ENCODE assay signal across 2 cellular contexts in genomic region chr19:46674416-46675178, GRCh38.
TF ChIP-seq lines count a peak whose summit lies in the region.

No MANE protein-coding gene starts in this region.

TF ChIP-seq in Ishikawa, 13 proteins besides CTCF, POLR2A, EP300 and RAD21:
- TF ChIP-seq CREB1 (IDR thresholded peaks at IDR 0.05; ENCODE audit: low read depth) (peak; percentile 93), REST (IDR thresholded peaks at IDR 0.05; ENCODE audit: low read depth) (no peak)

TF ChIP-seq in K562, 482 proteins besides CTCF, POLR2A, EP300 and RAD21 (continued from another document):
- TF ChIP-seq ELF4 (CRISPR knock-in tag; IDR thresholded peaks at IDR 0.05) (no peak), MAFG (tag; conservative IDR thresholded peaks at IDR 0.05) (no peak), NFYB (IDR thresholded peaks at IDR 0.05; ENCODE audit: extremely low read depth, insufficient read length) (peak; percentile 68), CREM (IDR thresholded peaks at IDR 0.05; ENCODE audit: low read depth) (peak; percentile 70), FOSL1 (tag; conservative IDR thresholded peaks at IDR 0.05) (no peak), ZNF263 (CRISPR knock-in tag; IDR thresholded peaks at IDR 0.05; ENCODE audit: borderline replicate concordance) (0 out of 2 replicates have a peak, but pooled peaks have one; percentile 3), CREB1 (IDR thresholded peaks at IDR 0.05) (no peak), CREB1 (CRISPR knock-in tag; IDR thresholded peaks at IDR 0.05) (peak; percentile 53; the same call in 1 of the 2 replicates)
